8 cellular contexts compared by ENCODE assay signal in genomic region chr5:86880785-86881492, GRCh38.
DNase-seq lines count a peak whose midpoint lies in the region; ATAC-seq, FAIRE-seq and TF ChIP-seq lines count a peak whose summit lies in the region.

No MANE protein-coding gene starts in this region.

- no peaks in the 10 kb centered on the region for H3K27me3 ChIP-seq in colonic mucosa
- H3K27me3 ChIP-seq in HepG2 (ENCODE audit: control insufficient read depth in 1 of 2, insufficient read depth in 2 of 2, low read length in 2 of 2) = no peaks in the 10 kb centered on the region; a peak in 1 of 5 replicates

- POLR2A ChIA-PET in HepG2 (lab: Yijun Ruan, JAX) = no interaction called here

- H3K36me3 ChIP-seq in colonic mucosa (no peaks in the 10 kb centered on the region), HepG2 (replicated peaks in 1 of 2; ENCODE audit: control insufficient read depth in 1 of 2, insufficient read depth in 2 of 2, low read length in 2 of 2) (no peaks in the 10 kb centered on the region)

- no peaks in the 10 kb centered on the region for H3K79me2 ChIP-seq in HepG2 (ENCODE audit: insufficient read depth, low read length)

- peak; percentile 95 for FAIRE-seq in HepG2 (lab: Jason Lieb, UNC)

- H3K4me2 ChIP-seq in HepG2 (ENCODE audit: low read depth, low read length) = no peak overlapping the region

- TF ChIP-seq EP300 in HepG2 (IDR thresholded peaks at IDR 0.05; ENCODE audit: low read depth in 2 of 2, low read length in 2 of 2) (no peak), HepG2 (CRISPR knock-in tag; IDR thresholded peaks at IDR 0.05; ENCODE audit: borderline replicate concordance) (no peak)

- H3K27ac ChIP-seq in colonic mucosa (no peak overlapping the region), HepG2 (ENCODE audit: extremely low read length, insufficient read depth, low read length) (no peak overlapping the region)

- H3K4me1 ChIP-seq in colonic mucosa = no peaks in the 10 kb centered on the region
- H3K4me1 ChIP-seq in HepG2 (ENCODE audit: insufficient read depth, low read length) = peaks cover 5% of the 10 kb centered on the region; the same call in 1 of the 2 replicates

- TF ChIP-seq POLR2A in HepG2 (IDR thresholded peaks at IDR 0.05; ENCODE audit: insufficient read depth in 1 of 2, low read depth in 2 of 2, low read length in 2 of 2) = no peak

- CTCF ChIA-PET in HepG2 (lab: Yijun Ruan, JAX; ENCODE audit: low intra/inter-chr PET ratio, low total read pairs) = interaction anchor here (0.8 to 1.6 kb wide), 3 partner anchors 87 to 132 kb away, joined by 4 to 25 read pairs (median 7); no protein-coding TSS in a partner anchor

- no peak overlapping the region for H3K4me3 ChIP-seq in AG09309 (ENCODE audit: control insufficient read depth, low read depth, low read length)
- H3K4me3 ChIP-seq in colonic mucosa = no peak overlapping the region
- H3K4me3 ChIP-seq in HepG2 (replicated peaks in 1 of 3; ENCODE audit: insufficient read depth in 1 of 3, low read depth in 2 of 3, low read length in 3 of 3) = no peak overlapping the region

- H3K9ac ChIP-seq in colonic mucosa (ENCODE audit: low read depth in 2 of 2, low read length in 2 of 2) = no peak overlapping the region
- no peak overlapping the region for H3K9ac ChIP-seq in HepG2 (ENCODE audit: insufficient read depth, low read depth, low read length)

- peak; percentile 78 for TF ChIP-seq RAD21 in HepG2 (CRISPR knock-in tag; IDR thresholded peaks at IDR 0.05)

- in situ Hi-C loops in HepG2 (cut with HindIII; ENCODE audit: extremely low pct_ligation_motif_present, low pct_unique_long_range_greater_than_20kb) = no loop called here

- TF ChIP-seq CTCF in AG09309 (IDR thresholded peaks at IDR 0.05; ENCODE audit: control insufficient read depth, insufficient read depth, low read depth, low read length, missing control alignments) = peak; percentile 80
- peak; percentile 43 for TF ChIP-seq CTCF in colonic mucosa (IDR thresholded peaks at IDR 0.05)
- TF ChIP-seq CTCF in HepG2 (CRISPR knock-in tag; IDR thresholded peaks at IDR 0.05) = peak; percentile 80

- BruUV-seq in HepG2 (replicated peaks; lab: Mats Ljungman, UMichigan) = no TSS peak

- no peaks in the 10 kb centered on the region for H3K9me3 ChIP-seq in colonic mucosa
- no peaks in the 10 kb centered on the region for H3K9me3 ChIP-seq in HepG2 (ENCODE audit: low read length)

- DNase-seq in AG09309 (ENCODE audit: low read depth) (peak; percentile 59), NCI-H1417 (lab: John Stamatoyannopoulos, UW) (peak; percentile 51 to 80 (median 64)), T follicular helper cell (ENCODE audit: low read depth) (peak; percentile 2), colonic mucosa (peak; percentile 30), HepG2 (ENCODE audit: low spot score) (peak; percentile 84)
- peak in 4 of 6 experiments; percentile 6 to 40 (median 14) for DNase-seq in stimulated activated naive CD4-positive, alpha-beta T cell (lab: John Stamatoyannopoulos, UW)

- H2AFZ ChIP-seq in HepG2 (ENCODE audit: low read length) = no peak overlapping the region

- H4K20me1 ChIP-seq in HepG2 (ENCODE audit: insufficient read depth, low read length) = no peaks in the 10 kb centered on the region

- intact Hi-C loops in colonic mucosa (cut with DNase I) = loop anchor here (10.0 kb wide), 1 partner anchor 494 kb away; no protein-coding TSS in a partner anchor
- intact Hi-C loops in HepG2 (cut with micrococcal nuclease; ENCODE audit: unreplicated experiment) = loop anchor here (1.0 kb wide), 2 partner anchors 87 to 132 kb away; no protein-coding TSS in a partner anchor

- ATAC-seq in GM18498 (IDR thresholded peaks at IDR 0.05; ENCODE audit: unreplicated experiment) = peak; percentile 95
- ATAC-seq in HG02884 (IDR thresholded peaks at IDR 0.05; ENCODE audit: unreplicated experiment) = peak; percentile 93
- peak; percentile 99 for ATAC-seq in HepG2

- 35% methylated on average over 3 of the region's 3 CpGs for WGBS in HepG2 (ENCODE audit: low lambda C conversion rate)

TF ChIP-seq in HepG2, 621 proteins besides CTCF, POLR2A, EP300 and RAD21 (continues in another document):
- TF ChIP-seq FOXA3 (CRISPR knock-in tag; IDR thresholded peaks at IDR 0.05) = 0 out of 2 replicates have a peak, but pooled peaks have one; percentile 16
- TF ChIP-seq, protein P1, sequence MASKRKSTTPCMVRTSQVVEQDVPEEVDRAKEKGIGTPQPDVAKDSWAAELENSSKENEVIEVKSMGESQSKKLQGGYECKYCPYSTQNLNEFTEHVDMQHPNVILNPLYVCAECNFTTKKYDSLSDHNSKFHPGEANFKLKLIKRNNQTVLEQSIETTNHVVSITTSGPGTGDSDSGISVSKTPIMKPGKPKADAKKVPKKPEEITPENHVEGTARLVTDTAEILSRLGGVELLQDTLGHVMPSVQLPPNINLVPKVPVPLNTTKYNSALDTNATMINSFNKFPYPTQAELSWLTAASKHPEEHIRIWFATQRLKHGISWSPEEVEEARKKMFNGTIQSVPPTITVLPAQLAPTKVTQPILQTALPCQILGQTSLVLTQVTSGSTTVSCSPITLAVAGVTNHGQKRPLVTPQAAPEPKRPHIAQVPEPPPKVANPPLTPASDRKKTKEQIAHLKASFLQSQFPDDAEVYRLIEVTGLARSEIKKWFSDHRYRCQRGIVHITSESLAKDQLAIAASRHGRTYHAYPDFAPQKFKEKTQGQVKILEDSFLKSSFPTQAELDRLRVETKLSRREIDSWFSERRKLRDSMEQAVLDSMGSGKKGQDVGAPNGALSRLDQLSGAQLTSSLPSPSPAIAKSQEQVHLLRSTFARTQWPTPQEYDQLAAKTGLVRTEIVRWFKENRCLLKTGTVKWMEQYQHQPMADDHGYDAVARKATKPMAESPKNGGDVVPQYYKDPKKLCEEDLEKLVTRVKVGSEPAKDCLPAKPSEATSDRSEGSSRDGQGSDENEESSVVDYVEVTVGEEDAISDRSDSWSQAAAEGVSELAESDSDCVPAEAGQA (IDR thresholded peaks at IDR 0.05; ENCODE audit: low read depth) = no peak
- TF ChIP-seq, protein P1 (CRISPR knock-in tag; IDR thresholded peaks at IDR 0.05; ENCODE audit: borderline replicate concordance) = no peak
- TF ChIP-seq MZF1 (CRISPR knock-in tag; IDR thresholded peaks at IDR 0.05; ENCODE audit: borderline replicate concordance) = no peak
- no peak for TF ChIP-seq ZNF691 (CRISPR knock-in tag; IDR thresholded peaks at IDR 0.05; ENCODE audit: borderline replicate concordance, low read depth)
- TF ChIP-seq, protein P2, sequence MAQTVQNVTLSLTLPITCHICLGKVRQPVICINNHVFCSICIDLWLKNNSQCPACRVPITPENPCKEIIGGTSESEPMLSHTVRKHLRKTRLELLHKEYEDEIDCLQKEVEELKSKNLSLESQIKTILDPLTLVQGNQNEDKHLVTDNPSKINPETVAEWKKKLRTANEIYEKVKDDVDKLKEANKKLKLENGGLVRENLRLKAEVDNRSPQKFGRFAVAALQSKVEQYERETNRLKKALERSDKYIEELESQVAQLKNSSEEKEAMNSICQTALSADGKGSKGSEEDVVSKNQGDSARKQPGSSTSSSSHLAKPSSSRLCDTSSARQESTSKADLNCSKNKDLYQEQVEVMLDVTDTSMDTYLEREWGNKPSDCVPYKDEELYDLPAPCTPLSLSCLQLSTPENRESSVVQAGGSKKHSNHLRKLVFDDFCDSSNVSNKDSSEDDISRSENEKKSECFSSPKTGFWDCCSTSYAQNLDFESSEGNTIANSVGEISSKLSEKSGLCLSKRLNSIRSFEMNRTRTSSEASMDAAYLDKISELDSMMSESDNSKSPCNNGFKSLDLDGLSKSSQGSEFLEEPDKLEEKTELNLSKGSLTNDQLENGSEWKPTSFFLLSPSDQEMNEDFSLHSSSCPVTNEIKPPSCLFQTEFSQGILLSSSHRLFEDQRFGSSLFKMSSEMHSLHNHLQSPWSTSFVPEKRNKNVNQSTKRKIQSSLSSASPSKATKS (CRISPR knock-in tag; IDR thresholded peaks at IDR 0.05) = no peak
- TF ChIP-seq YEATS4 (CRISPR knock-in tag; IDR thresholded peaks at IDR 0.05; ENCODE audit: borderline replicate concordance) = no peak
- no peak for TF ChIP-seq ZNF430 (CRISPR knock-in tag; IDR thresholded peaks at IDR 0.05)
- TF ChIP-seq GFI1 (CRISPR knock-in tag; IDR thresholded peaks at IDR 0.05; ENCODE audit: borderline replicate concordance) = no peak
- TF ChIP-seq, protein P3, sequence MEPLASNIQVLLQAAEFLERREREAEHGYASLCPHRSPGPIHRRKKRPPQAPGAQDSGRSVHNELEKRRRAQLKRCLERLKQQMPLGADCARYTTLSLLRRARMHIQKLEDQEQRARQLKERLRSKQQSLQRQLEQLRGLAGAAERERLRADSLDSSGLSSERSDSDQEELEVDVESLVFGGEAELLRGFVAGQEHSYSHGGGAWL (CRISPR knock-in tag; IDR thresholded peaks at IDR 0.05) = no peak
- no peak for TF ChIP-seq NFKB2 (CRISPR knock-in tag; IDR thresholded peaks at IDR 0.05; ENCODE audit: borderline replicate concordance)
- no peak for TF ChIP-seq ZNF777 (CRISPR knock-in tag; IDR thresholded peaks at IDR 0.05)
- no peak for TF ChIP-seq MATR3 (CRISPR knock-in tag; IDR thresholded peaks at IDR 0.05)
- no peak for TF ChIP-seq TSC22D2 (CRISPR knock-in tag; IDR thresholded peaks at IDR 0.05; ENCODE audit: borderline replicate concordance)
- TF ChIP-seq CENPT (CRISPR knock-in tag; IDR thresholded peaks at IDR 0.05; ENCODE audit: low read depth) = no peak

Comparison
In these comparisons a context has a peak if more than half of its experiments do, and no peak if none do; other contexts are left out.
1. DNase-seq: peak in every context shown above with its lines; median percentile 84 in HepG2; 64 in NCI-H1417; 59 in AG09309; 30 in colonic mucosa; 14 in stimulated activated naive CD4-positive, alpha-beta T cell; 2 in T follicular helper cell.